ENCODE assay signal across 22 cellular contexts in the genomic region with DNA sequence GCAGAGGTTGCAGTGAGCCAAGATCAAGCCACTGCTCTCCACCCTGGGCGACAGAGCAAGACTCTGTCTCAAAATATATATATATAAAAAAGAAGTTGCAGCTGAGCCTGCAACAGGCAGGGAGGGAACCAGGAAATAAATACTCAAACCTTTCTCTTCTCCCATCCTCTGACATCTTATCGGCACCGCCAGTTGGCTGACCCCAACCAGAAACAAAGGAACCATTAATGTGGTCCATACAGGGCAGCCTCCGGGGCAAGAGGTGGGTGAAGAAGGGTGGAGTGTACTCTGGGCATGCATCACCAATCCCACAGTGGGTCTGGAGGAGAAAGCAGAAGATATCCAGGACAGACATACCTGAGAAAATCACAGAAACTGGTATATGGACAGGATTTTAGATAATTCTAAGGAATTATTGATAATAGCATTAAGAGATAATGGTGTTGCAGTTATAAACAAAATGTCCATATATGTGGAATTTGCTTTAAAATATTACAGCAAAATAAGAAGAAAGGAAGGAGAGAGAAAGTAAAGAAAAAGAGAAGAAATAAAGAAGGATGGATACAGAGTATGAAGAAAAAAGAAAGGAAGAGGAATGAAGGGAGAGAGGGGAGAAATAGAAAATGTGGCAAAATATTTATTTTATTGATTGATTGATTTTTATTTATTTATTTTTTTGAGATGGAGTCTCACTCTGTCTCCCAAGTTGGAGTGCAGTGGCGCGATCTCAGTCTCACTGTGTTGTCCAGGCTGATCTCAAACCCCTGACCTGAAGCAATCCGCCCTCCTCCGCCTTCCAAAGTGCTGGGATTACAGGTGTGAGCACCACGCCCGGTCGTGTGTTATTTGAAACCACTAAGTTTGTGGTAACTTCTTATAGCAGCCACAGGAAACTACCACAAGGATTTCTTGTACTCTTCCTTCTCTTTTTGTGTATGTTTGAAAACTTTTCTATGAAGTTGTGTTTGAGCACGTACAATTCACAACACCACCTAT. TPM values are rescaled to one million over a fixed set of nuclear protein-coding genes. Genes with fewer than 3 reads are reported as not detected.
DNase-seq lines count a peak whose midpoint lies in the region; ATAC-seq, FAIRE-seq and TF ChIP-seq lines count a peak whose summit lies in the region.
"Had no signal": no experiment of that assay in that cellular context is flagged by ENCODE, and none has a peak within 500 bp of the region (broad histone marks: within the 10 kb centered on the region; RNA-seq: fewer than 3 reads in every experiment).

No MANE protein-coding gene starts in this region.

- H3K27me3 Mint-ChIP-seq in CD4-positive, alpha-beta memory T cell, result peaks cover 0 to 2% of the 10 kb centered on the region in 2 donors
- H3K27me3 Mint-ChIP-seq in activated B cell treated with CpG ODN at 0.5 μM for 24 hours (no peaks in the 10 kb centered on the region), progenitor cell of endocrine pancreas (peaks cover 10% of the 10 kb centered on the region)
- H3K27me3 Mint-ChIP-seq in natural killer cell treated with Interleukin-12 subunit alpha and Interleukin-12 subunit beta and Interleukin-15 and Interleukin-18, amount 100 ng/mL, for 72 hours, result peaks cover 8 to 12% of the 10 kb centered on the region in 2 donors
- H3K27me3 Mint-ChIP-seq: T-cell had no signal

- H3K36me3 Mint-ChIP-seq in CD4-positive, alpha-beta memory T cell, result no peaks in the 10 kb centered on the region
- no peaks in the 10 kb centered on the region for H3K36me3 Mint-ChIP-seq in activated B cell treated with CpG ODN at 0.5 μM for 24 hours (ENCODE audit: low read depth)
- H3K36me3 Mint-ChIP-seq in natural killer cell treated with Interleukin-12 subunit alpha and Interleukin-12 subunit beta and Interleukin-15 and Interleukin-18, amount 100 ng/mL, for 72 hours, result no peaks in the 10 kb centered on the region
- H3K36me3 Mint-ChIP-seq in progenitor cell of endocrine pancreas (ENCODE audit: insufficient read depth), result no peaks in the 10 kb centered on the region

- no peak for TF ChIP-seq POLR2A in GM12892 (IDR thresholded peaks at IDR 0.05; ENCODE audit: low read depth, low read length)

- peak; percentile 44 for FAIRE-seq in GM12892 (lab: Jason Lieb, UNC)

- intact Hi-C loops in CD4-positive, alpha-beta memory T cell (cut with micrococcal nuclease), result no loop called here
- intact Hi-C loops in activated B cell treated with CpG ODN at 0.5 μM for 24 hours (cut with micrococcal nuclease), result no loop called here

- peak overlapping the region in 5 of 8 donors; percentile 29 to 72 (median 52) for H3K4me3 Mint-ChIP-seq in CD4-positive, alpha-beta memory T cell
- H3K4me3 Mint-ChIP-seq in activated B cell treated with CpG ODN at 0.5 μM for 24 hours (peak overlapping the region; percentile 9), progenitor cell of endocrine pancreas (ENCODE audit: low read depth) (no peak overlapping the region)
- peak overlapping the region; percentile 8 for H3K4me3 Mint-ChIP-seq in natural killer cell treated with Interleukin-12 subunit alpha and Interleukin-12 subunit beta and Interleukin-15 and Interleukin-18, amount 100 ng/mL, for 72 hours

- no peaks in the 10 kb centered on the region for H3K9me3 ChIP-seq in CD4-positive, alpha-beta memory T cell (ENCODE audit: control insufficient read depth in 1 of 2, low read length in 2 of 2)
- H3K9me3 ChIP-seq: ascending aorta, esophagus squamous epithelium, left ventricle myocardium inferior, ovary, right lobe of liver, tibial nerve had no signal

- no peaks in the 10 kb centered on the region for H3K27me3 ChIP-seq in CD4-positive, alpha-beta memory T cell (ENCODE audit: insufficient read depth, low read length)
- H3K27me3 ChIP-seq: ascending aorta, esophagus squamous epithelium, ovary, right lobe of liver, tibial nerve had no signal

- CTCF ChIA-PET in CD4-positive, alpha-beta memory T cell (lab: Charles Lee; ENCODE audit: partially characterized antibody), result no interaction called here
- CTCF ChIA-PET in activated B cell treated with CpG ODN at 0.5 μM for 24 hours (lab: Charles Lee), result no interaction called here

- DNase-seq in CD4-positive, alpha-beta memory T cell, result no peak
- DNase-seq in GM12892 (ENCODE audit: insufficient read length) (no peak), activated B cell treated with CpG ODN at 0.5 μM for 24 hours (no peak), progenitor cell of endocrine pancreas (ENCODE audit: low spot score, unreplicated experiment) (no peak)
- DNase-seq in natural killer cell treated with Interleukin-12 subunit alpha and Interleukin-12 subunit beta and Interleukin-15 and Interleukin-18, amount 100 ng/mL, for 72 hours (ENCODE audit: low spot score), result no peak
- DNase-seq: AML-193; cerebellar nuclear complex; effector memory CD4-positive, alpha-beta T cell; esophagus squamous epithelium; left ventricle myocardium inferior; NCI-H1105; NCI-H524 treated with DMSO at 0.1 percent for 48 hours; ovary; stimulated activated naive CD8-positive, alpha-beta T cell treated with anti-CD3 and anti-CD28 coated beads, Interleukin-15, Interleukin-2, amounts not matched to agents 100 U/mL and 50 U/mL, for 24 hours; T-cell had no signal

- peaks cover 7 to 17% (median 13%) of the 10 kb centered on the region in 4 donors for H3K4me1 Mint-ChIP-seq in CD4-positive, alpha-beta memory T cell
- H3K4me1 Mint-ChIP-seq in activated B cell treated with CpG ODN at 0.5 μM for 24 hours (peaks cover 58% of the 10 kb centered on the region), progenitor cell of endocrine pancreas (ENCODE audit: low read depth) (peaks cover 2% of the 10 kb centered on the region)
- peaks cover 20 to 22% of the 10 kb centered on the region in 2 donors for H3K4me1 Mint-ChIP-seq in natural killer cell treated with Interleukin-12 subunit alpha and Interleukin-12 subunit beta and Interleukin-15 and Interleukin-18, amount 100 ng/mL, for 72 hours (ENCODE audit: low read depth in 2 of 2)

- TF ChIP-seq CTCF in activated B cell treated with CpG ODN at 0.5 μM for 24 hours (IDR thresholded peaks at IDR 0.05) (no peak), progenitor cell of endocrine pancreas (IDR thresholded peaks at IDR 0.05; ENCODE audit: unreplicated experiment) (no peak)

- H3K4me1 ChIP-seq in CD4-positive, alpha-beta memory T cell (ENCODE audit: insufficient read depth, low read length), result peaks cover 6% of the 10 kb centered on the region
- H3K4me1 ChIP-seq: ascending aorta, left ventricle myocardium inferior, right lobe of liver, tibial nerve had no signal

- ATAC-seq in activated B cell treated with CpG ODN at 0.5 μM for 24 hours (ENCODE audit: low read depth) (no peak), HG03159 (IDR thresholded peaks at IDR 0.05; ENCODE audit: unreplicated experiment) (no peak), HG03280 (IDR thresholded peaks at IDR 0.05; ENCODE audit: unreplicated experiment) (no peak)
- ATAC-seq in natural killer cell treated with Interleukin-12 subunit alpha and Interleukin-12 subunit beta and Interleukin-15 and Interleukin-18, amount 100 ng/mL, for 72 hours, result no peak
- ATAC-seq: activated CD4-positive, CD25-positive, alpha-beta regulatory T cell treated with anti-CD3 and anti-CD28 coated beads, Interleukin-2, amount 50 U/mL, for 24 hours; right lobe of liver; stimulated activated naive CD8-positive, alpha-beta T cell treated with anti-CD3 and anti-CD28 coated beads, Interleukin-15, Interleukin-2, amounts not matched to agents 100 U/mL and 50 U/mL, for 24 hours; T-cell had no signal

- H3K4me3 ChIP-seq in CD4-positive, alpha-beta memory T cell (ENCODE audit: low read length in 2 of 2), result no peak overlapping the region
- H3K4me3 ChIP-seq: ascending aorta, esophagus squamous epithelium, left ventricle myocardium inferior, ovary, right lobe of liver, tibial nerve had no signal

- no peaks in the 10 kb centered on the region for H3K9me3 Mint-ChIP-seq in CD4-positive, alpha-beta memory T cell
- H3K9me3 Mint-ChIP-seq in activated B cell treated with CpG ODN at 0.5 μM for 24 hours (no peaks in the 10 kb centered on the region), progenitor cell of endocrine pancreas (ENCODE audit: low read depth) (no peaks in the 10 kb centered on the region)
- H3K9me3 Mint-ChIP-seq in natural killer cell treated with Interleukin-12 subunit alpha and Interleukin-12 subunit beta and Interleukin-15 and Interleukin-18, amount 100 ng/mL, for 72 hours, result no peaks in the 10 kb centered on the region
- H3K9me3 Mint-ChIP-seq: T-cell had no signal

- H3K27ac ChIP-seq in CD4-positive, alpha-beta memory T cell (ENCODE audit: low read depth, low read length), result no peak overlapping the region
- H3K27ac ChIP-seq: ascending aorta, esophagus squamous epithelium, left ventricle myocardium inferior, ovary, right lobe of liver, tibial nerve had no signal

- no peaks in the 10 kb centered on the region for H3K36me3 ChIP-seq in CD4-positive, alpha-beta memory T cell (ENCODE audit: insufficient read depth, low read length)
- H3K36me3 ChIP-seq: ascending aorta, esophagus squamous epithelium, left ventricle myocardium inferior, ovary, right lobe of liver, tibial nerve had no signal

- H3K27ac Mint-ChIP-seq in CD4-positive, alpha-beta memory T cell, result peak overlapping the region in 5 of 7 donors; percentile 3 to 74 (median 24)
- H3K27ac Mint-ChIP-seq in activated B cell treated with CpG ODN at 0.5 μM for 24 hours (no peak overlapping the region), progenitor cell of endocrine pancreas (no peak overlapping the region)
- peak overlapping the region in 1 of 2 donors; percentile 69 for H3K27ac Mint-ChIP-seq in natural killer cell treated with Interleukin-12 subunit alpha and Interleukin-12 subunit beta and Interleukin-15 and Interleukin-18, amount 100 ng/mL, for 72 hours
- H3K27ac Mint-ChIP-seq: T-cell had no signal

- POLR2A ChIA-PET in CD4-positive, alpha-beta memory T cell (lab: Charles Lee; ENCODE audit: partially characterized antibody), result no interaction called here
- POLR2A ChIA-PET in activated B cell treated with CpG ODN at 0.5 μM for 24 hours (lab: Charles Lee), result no interaction called here

RNA-seq across cellular contexts. Expression of gene PTAFR, which starts 4.1 kb away (rescaled TPM):
- total RNA-seq in CD4-positive, alpha-beta memory T cell, result 1 to 10 TPM; 1.2 to 1.7 TPM
- under 1 TPM; 0.25 to 0.57 TPM for polyA plus RNA-seq in CD4-positive, alpha-beta memory T cell
- polyA plus RNA-seq in GM12892 (2012; ENCODE audit: missing spikeins), result 11.6 TPM
- 2.2 and 3.6 TPM in 2 replicates for total RNA-seq in activated B cell treated with CpG ODN at 0.5 μM for 24 hours
- 1 to 10 TPM; 1.3 to 2.0 TPM for total RNA-seq in natural killer cell treated with Interleukin-12 subunit alpha and Interleukin-12 subunit beta and Interleukin-15 and Interleukin-18, amount 100 ng/mL, for 72 hours
- 0.19 and 0.27 TPM in 2 replicates for total RNA-seq in progenitor cell of endocrine pancreas
- total RNA-seq: LHCN-M2 had no signal

RNA-seq across cellular contexts. Expression of gene DNAJC8, which starts 52.2 kb away (rescaled TPM):
- total RNA-seq in CD4-positive, alpha-beta memory T cell, result 10 to 100 TPM; 71.5 to 78.1 TPM
- polyA plus RNA-seq in CD4-positive, alpha-beta memory T cell, result 100 to 1,000 TPM; 148 to 199 TPM
- 114 TPM for polyA plus RNA-seq in GM12892 (2012; ENCODE audit: missing spikeins)
- total RNA-seq in activated B cell treated with CpG ODN at 0.5 μM for 24 hours (103 and 104 TPM in 2 replicates), progenitor cell of endocrine pancreas (87.1 and 90.3 TPM in 2 replicates)
- total RNA-seq in natural killer cell treated with Interleukin-12 subunit alpha and Interleukin-12 subunit beta and Interleukin-15 and Interleukin-18, amount 100 ng/mL, for 72 hours, result 100 to 1,000 TPM in 1 of 2 donors, 10 to 100 TPM in 1; 62.8 to 103 TPM

RNA-seq across cellular contexts. Expression of gene ATP5IF1, which starts 55.3 kb away (rescaled TPM):
- 100 to 1,000 TPM; 111 TPM for total RNA-seq in CD4-positive, alpha-beta memory T cell
- 100 to 1,000 TPM; 383 to 743 TPM for polyA plus RNA-seq in CD4-positive, alpha-beta memory T cell
- 291 TPM for polyA plus RNA-seq in GM12892 (2012; ENCODE audit: missing spikeins)
- total RNA-seq in activated B cell treated with CpG ODN at 0.5 μM for 24 hours (87.0 and 104 TPM in 2 replicates), progenitor cell of endocrine pancreas (130 and 152 TPM in 2 replicates)
- 100 to 1,000 TPM; 112 to 125 TPM for total RNA-seq in natural killer cell treated with Interleukin-12 subunit alpha and Interleukin-12 subunit beta and Interleukin-15 and Interleukin-18, amount 100 ng/mL, for 72 hours

Comparison
In these comparisons a context has a peak if more than half of its experiments do, and no peak if none do; other contexts are left out.
1. H3K27ac Mint-ChIP-seq: peak in CD4-positive, alpha-beta memory T cell (5 of 7); none in activated B cell treated with CpG ODN at 0.5 μM for 24 hours (single experiment) and progenitor cell of endocrine pancreas (single experiment).